In genomic region chr1:31920986-31921385, GRCh38 we compare ENCODE assay signal across 13 cellular contexts. TPM values are rescaled to one million over a fixed set of nuclear protein-coding genes. Genes with fewer than 3 reads are reported as not detected.
DNase-seq lines count a peak whose midpoint lies in the region; ATAC-seq and TF ChIP-seq lines count a peak whose summit lies in the region.
"Had no signal": no experiment of that assay in that cellular context is flagged by ENCODE, and none has a peak within 500 bp of the region (broad histone marks: within the 10 kb centered on the region; RNA-seq: fewer than 3 reads in every experiment).

No MANE protein-coding gene starts in this region.

- peaks cover 51% of the 10 kb centered on the region for H3K4me1 Mint-ChIP-seq in activated T-helper 2 cell treated with anti-CD3 and anti-CD28 coated beads, Interferon-gamma antibody, Interleukin-2, Interleukin-4, amounts not matched to agents 10 μg/mL and 5 μg/mL and 100 μg/mL, durations not matched to agents 14 hours and 24 hours and 36 hours (ENCODE audit: low read depth)

- intact Hi-C loops in HCT116 (cut with micrococcal nuclease) (loop anchor here (5.0 kb wide), 1 partner anchor 41 kb away; no protein-coding TSS in a partner anchor), mucosa of descending colon (cut with DNase I, micrococcal nuclease) (no loop called here), posterior cingulate gyrus (cut with DNase I) (no loop called here)
- intact Hi-C loops in activated T-helper 2 cell treated with anti-CD3 and anti-CD28 coated beads, Interferon-gamma antibody, Interleukin-2, Interleukin-4, amounts not matched to agents 10 μg/mL and 5 μg/mL and 100 μg/mL, durations not matched to agents 14 hours and 24 hours and 36 hours (cut with micrococcal nuclease) = no loop called here

- CTCF ChIA-PET in HCT116 (lab: Charles Lee) = no interaction called here

- no peak overlapping the region for H2AFZ ChIP-seq in HCT116 (ENCODE audit: low read depth, low read length, poor library complexity, severe bottlenecking)

- H3K4me3 Mint-ChIP-seq in activated T-helper 2 cell treated with anti-CD3 and anti-CD28 coated beads, Interferon-gamma antibody, Interleukin-2, Interleukin-4, amounts not matched to agents 10 μg/mL and 5 μg/mL and 100 μg/mL, durations not matched to agents 14 hours and 24 hours and 36 hours (ENCODE audit: low read depth) = no peak overlapping the region

- peaks cover 70% of the 10 kb centered on the region for H3K36me3 Mint-ChIP-seq in activated T-helper 2 cell treated with anti-CD3 and anti-CD28 coated beads, Interferon-gamma antibody, Interleukin-2, Interleukin-4, amounts not matched to agents 10 μg/mL and 5 μg/mL and 100 μg/mL, durations not matched to agents 14 hours and 24 hours and 36 hours (ENCODE audit: low read depth)

- no peak for ATAC-seq in HCT116
- ATAC-seq in mucosa of descending colon = peak; percentile 27
- ATAC-seq in GM19463 (IDR thresholded peaks at IDR 0.05; ENCODE audit: unreplicated experiment) = no peak
- ATAC-seq in GM18907 (IDR thresholded peaks at IDR 0.05; ENCODE audit: unreplicated experiment) = no peak
- ATAC-seq in HG03378 (IDR thresholded peaks at IDR 0.05; ENCODE audit: unreplicated experiment) = no peak

- TF ChIP-seq CTCF in HCT116 (IDR thresholded peaks at IDR 0.05 in 2 of 3, conservative IDR thresholded peaks at IDR 0.05 in 1 of 3; ENCODE audit: borderline replicate concordance in 1 of 3, insufficient read depth in 1 of 3, low read depth in 2 of 3, low read length in 2 of 3) (no peak), mucosa of descending colon (IDR thresholded peaks at IDR 0.05) (no peak)

- H4K20me1 ChIP-seq in HCT116 (ENCODE audit: insufficient read depth) = peaks cover 34% of the 10 kb centered on the region; the same call in 1 of the 2 replicates

- no peak for TF ChIP-seq RAD21 in HCT116 (IDR thresholded peaks at IDR 0.05; ENCODE audit: low read depth)

- DNase-seq in AML-193 (lab: John Stamatoyannopoulos, UW) (peak; percentile 65 to 74), HCT116 (ENCODE audit: low read depth, low spot score) (no peak), mucosa of descending colon (no peak), posterior cingulate gyrus (no peak)
- DNase-seq in activated T-helper 2 cell treated with anti-CD3 and anti-CD28 coated beads, Interferon-gamma antibody, Interleukin-2, Interleukin-4, amounts not matched to agents 10 μg/mL and 5 μg/mL and 100 μg/mL, durations not matched to agents 14 hours and 24 hours and 36 hours (ENCODE audit: low spot score) = no peak
- DNase-seq: cerebellar nuclear complex, foreskin melanocyte, MG63, NCI-H524 treated with DMSO at 0.1 percent for 48 hours, thyroid gland had no signal

- peaks cover 99% of the 10 kb centered on the region for H3K79me2 ChIP-seq in HCT116 (ENCODE audit: insufficient read depth, low read length)

- H3K9me3 Mint-ChIP-seq in activated T-helper 2 cell treated with anti-CD3 and anti-CD28 coated beads, Interferon-gamma antibody, Interleukin-2, Interleukin-4, amounts not matched to agents 10 μg/mL and 5 μg/mL and 100 μg/mL, durations not matched to agents 14 hours and 24 hours and 36 hours = no peaks in the 10 kb centered on the region

- H3K9me3 ChIP-seq in HCT116 (ENCODE audit: control insufficient read depth in 1 of 2, insufficient read depth in 1 of 2, low read depth in 1 of 2, low read length in 2 of 2) (no peaks in the 10 kb centered on the region), mucosa of descending colon (no peaks in the 10 kb centered on the region)
- H3K9me3 ChIP-seq: MG63, thyroid gland had no signal

- POLR2A ChIA-PET in HCT116 (lab: Charles Lee) = interaction anchor here (1.4 kb wide), 1 partner anchor 9 kb away, joined by 3 read pairs; no protein-coding TSS in a partner anchor

- H3K36me3 ChIP-seq in HCT116 (ENCODE audit: control insufficient read depth in 1 of 2, insufficient read depth in 2 of 2, low read length in 2 of 2) (peaks cover under 1 to 23% of the 10 kb centered on the region in 2 experiments), mucosa of descending colon (ENCODE audit: low read depth) (no peaks in the 10 kb centered on the region)

- H3K4me3 ChIP-seq in HCT116 (replicated peaks in 1 of 2; ENCODE audit: low read depth in 1 of 2, low read length in 2 of 2) (no peak overlapping the region), mucosa of descending colon (no peak overlapping the region)
- H3K4me3 ChIP-seq: MG63, thyroid gland had no signal

- no peak overlapping the region for H3K27ac ChIP-seq in HCT116 (ENCODE audit: low read depth, low read length)
- H3K27ac ChIP-seq: thyroid gland had no signal

- no peak overlapping the region for H3K4me2 ChIP-seq in HCT116 (ENCODE audit: low read length)

- BruUV-seq in HCT116 (replicated peaks; lab: Mats Ljungman, UMichigan) = no TSS peak

- no peaks in the 10 kb centered on the region for H3K27me3 ChIP-seq in HCT116 (ENCODE audit: insufficient read depth, low read length)
- H3K27me3 ChIP-seq: MG63, thyroid gland had no signal

- no peak overlapping the region for H3K9ac ChIP-seq in HCT116 (ENCODE audit: low read length)

- RAD21 ChIA-PET in HCT116 (lab: Charles Lee; ENCODE audit: low non-redundant PET in 1 of 2, low total read pairs in 2 of 2, uncharacterized antibody in 2 of 2, unreplicated experiment in 2 of 2) = no interaction called here

- no peaks in the 10 kb centered on the region for H3K9me2 ChIP-seq in HCT116 (ENCODE audit: insufficient read depth)

- H3K27ac Mint-ChIP-seq in activated T-helper 2 cell treated with anti-CD3 and anti-CD28 coated beads, Interferon-gamma antibody, Interleukin-2, Interleukin-4, amounts not matched to agents 10 μg/mL and 5 μg/mL and 100 μg/mL, durations not matched to agents 14 hours and 24 hours and 36 hours = peak overlapping the region; percentile 66

- TF ChIP-seq POLR2A in HCT116 (IDR thresholded peaks at IDR 0.05; ENCODE audit: borderline replicate concordance, extremely low read depth, insufficient read depth, insufficient read length) = no peak

- H3K4me1 ChIP-seq in HCT116 (ENCODE audit: control insufficient read depth in 1 of 2, insufficient read depth in 2 of 2, low read length in 2 of 2) (peaks cover 28 to 44% of the 10 kb centered on the region in 2 experiments), mucosa of descending colon (ENCODE audit: low read depth) (peaks cover 49% of the 10 kb centered on the region)

- H3K27me3 Mint-ChIP-seq in activated T-helper 2 cell treated with anti-CD3 and anti-CD28 coated beads, Interferon-gamma antibody, Interleukin-2, Interleukin-4, amounts not matched to agents 10 μg/mL and 5 μg/mL and 100 μg/mL, durations not matched to agents 14 hours and 24 hours and 36 hours (ENCODE audit: low read depth) = no peaks in the 10 kb centered on the region

TF ChIP-seq in HCT116, 20 proteins besides CTCF, POLR2A, EP300 and RAD21:
- TF ChIP-seq EGR1 (IDR thresholded peaks at IDR 0.05; ENCODE audit: low read depth) (no peak), CEBPB (IDR thresholded peaks at IDR 0.05; ENCODE audit: low read depth) (peak; percentile 35; the same call in 1 of the 2 replicates)
TF ChIP-seq in HCT116: peak in this region for 1.

RNA-seq across cellular contexts. Expression of gene PTP4A2, which starts 17.2 kb away (rescaled TPM):
- 267 TPM for total RNA-seq in HCT116 (2021; ENCODE audit: unreplicated experiment)
- polyA plus RNA-seq in HCT116 (2012) = 219 and 237 TPM in 2 replicates
- 313 and 334 TPM in 2 replicates for total RNA-seq in activated T-helper 2 cell treated with anti-CD3 and anti-CD28 coated beads, Interferon-gamma antibody, Interleukin-2, Interleukin-4, amounts not matched to agents 10 μg/mL and 5 μg/mL and 100 μg/mL, durations not matched to agents 14 hours and 24 hours and 36 hours
- 100 to 1,000 TPM; 211 to 307 (median 298) TPM for total RNA-seq in mucosa of descending colon

Comparison
In these comparisons a context has a peak if more than half of its experiments do, and no peak if none do; other contexts are left out.
1. DNase-seq: peak in AML-193 (2 of 2); none in HCT116 (single experiment), activated T-helper 2 cell treated with anti-CD3 and anti-CD28 coated beads, Interferon-gamma antibody, Interleukin-2, Interleukin-4, amounts not matched to agents 10 μg/mL and 5 μg/mL and 100 μg/mL, durations not matched to agents 14 hours and 24 hours and 36 hours (single experiment), mucosa of descending colon (0 of 3) and posterior cingulate gyrus (0 of 10).